8 cellular contexts compared by ENCODE assay signal in the genomic region with DNA sequence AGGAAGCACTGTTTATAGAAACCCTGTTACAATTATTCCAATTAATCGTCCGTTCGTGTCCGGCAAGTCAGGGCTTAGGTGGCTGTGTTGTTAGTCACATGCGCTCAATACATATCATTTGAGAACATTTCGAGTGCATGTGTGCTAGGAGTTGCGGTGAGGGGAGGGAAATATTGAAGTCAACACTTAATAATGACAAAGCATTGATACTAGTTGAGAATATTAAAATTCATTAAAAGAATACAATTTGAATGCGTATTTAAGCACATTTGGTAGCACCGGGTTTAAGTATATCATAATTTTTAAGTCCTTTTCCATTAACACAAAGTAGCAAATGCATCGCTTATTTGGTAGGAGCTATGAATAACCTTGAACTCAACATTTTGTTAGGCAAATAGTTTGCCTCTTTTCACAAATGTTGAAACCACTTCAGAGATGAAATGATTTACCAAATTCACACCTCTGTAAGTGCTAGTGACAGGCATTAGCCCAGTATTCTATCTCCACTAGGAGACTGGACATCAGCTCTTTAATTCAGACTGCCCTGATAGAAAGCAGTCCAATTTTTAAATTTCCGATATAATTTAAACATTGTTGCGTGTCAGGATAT. TPM values are rescaled to one million over a fixed set of nuclear protein-coding genes. Genes with fewer than 3 reads are reported as not detected.
DNase-seq lines count a peak whose midpoint lies in the region; ATAC-seq and TF ChIP-seq lines count a peak whose summit lies in the region.

No MANE protein-coding gene starts in this region.

- H3K9me3 ChIP-seq in thoracic aorta, result no peaks in the 10 kb centered on the region

- H3K27ac Mint-ChIP-seq in activated CD4-positive, alpha-beta T cell treated with anti-CD3 and anti-CD28 coated beads, Interleukin-2, amount 10 ng/mL, durations not matched to agents 7 days and 5 days, result peak overlapping the region; percentile 99
- H3K27ac Mint-ChIP-seq in activated naive CD8-positive, alpha-beta T cell, result peak overlapping the region; percentile 100

- no peaks in the 10 kb centered on the region for H3K9me3 Mint-ChIP-seq in activated CD4-positive, alpha-beta T cell treated with anti-CD3 and anti-CD28 coated beads, Interleukin-2, amount 10 ng/mL, durations not matched to agents 7 days and 5 days
- no peaks in the 10 kb centered on the region for H3K9me3 Mint-ChIP-seq in activated naive CD8-positive, alpha-beta T cell (ENCODE audit: low read depth)

- H3K27me3 ChIP-seq in layer of hippocampus (ENCODE audit: control insufficient read depth, insufficient read depth, low read length) (no peaks in the 10 kb centered on the region), thoracic aorta (replicated peaks; ENCODE audit: insufficient read depth) (no peaks in the 10 kb centered on the region)

- no peak for DNase-seq in activated CD4-positive, alpha-beta T cell treated with anti-CD3 and anti-CD28 coated beads, Interleukin-2, amount 10 ng/mL, durations not matched to agents 7 days and 5 days
- no peak for DNase-seq in activated CD4-positive, alpha-beta T cell treated with anti-CD3 and anti-CD28 coated beads, Interleukin-2, amount 50 U/mL, for 4 hours
- DNase-seq in thoracic aorta (ENCODE audit: low spot score) (no peak), NCI-H748 (lab: John Stamatoyannopoulos, UW; ENCODE audit: unreplicated experiment) (no peak), islet precursor cell (no peak)
- DNase-seq in activated CD8-positive, alpha-beta memory T cell treated with anti-CD3 and anti-CD28 coated beads, Interleukin-2, amount 50 U/mL, for 4 hours, result no peak

- peak overlapping the region; percentile 93 for H3K4me3 Mint-ChIP-seq in activated CD4-positive, alpha-beta T cell treated with anti-CD3 and anti-CD28 coated beads, Interleukin-2, amount 10 ng/mL, durations not matched to agents 7 days and 5 days
- peak overlapping the region; percentile 95 for H3K4me3 Mint-ChIP-seq in activated naive CD8-positive, alpha-beta T cell

- peak overlapping the region; percentile 84 for H3K27ac ChIP-seq in layer of hippocampus (ENCODE audit: low read depth, low read length)
- H3K27ac ChIP-seq in thoracic aorta, result peak overlapping the region; percentile 81 to 96

- POLR2A ChIA-PET in activated CD4-positive, alpha-beta T cell treated with anti-CD3 and anti-CD28 coated beads, Interleukin-2, amount 10 ng/mL, durations not matched to agents 7 days and 5 days (lab: Charles Lee), result no interaction called here

- ATAC-seq in thoracic aorta (ENCODE audit: insufficient number of reproducible peaks, low FRiP score, low read depth), result no peak

- no peaks in the 10 kb centered on the region for H3K27me3 Mint-ChIP-seq in activated CD4-positive, alpha-beta T cell treated with anti-CD3 and anti-CD28 coated beads, Interleukin-2, amount 10 ng/mL, durations not matched to agents 7 days and 5 days
- H3K27me3 Mint-ChIP-seq in activated naive CD8-positive, alpha-beta T cell, result no peaks in the 10 kb centered on the region

- peaks cover 21 to 53% of the 10 kb centered on the region in 2 donors for H3K4me1 ChIP-seq in thoracic aorta (ENCODE audit: control insufficient read depth in 1 of 2, low read depth in 2 of 2)

- no peaks in the 10 kb centered on the region for H3K36me3 ChIP-seq in thoracic aorta

- peak overlapping the region; percentile 95 for H3K4me3 ChIP-seq in thoracic aorta

- TF ChIP-seq CTCF in thoracic aorta (IDR thresholded peaks at IDR 0.05), result no peak

- H3K4me1 Mint-ChIP-seq in activated CD4-positive, alpha-beta T cell treated with anti-CD3 and anti-CD28 coated beads, Interleukin-2, amount 10 ng/mL, durations not matched to agents 7 days and 5 days, result peaks cover 47% of the 10 kb centered on the region
- H3K4me1 Mint-ChIP-seq in activated naive CD8-positive, alpha-beta T cell (ENCODE audit: low read depth), result peaks cover 37% of the 10 kb centered on the region

- peaks cover 34% of the 10 kb centered on the region for H3K36me3 Mint-ChIP-seq in activated CD4-positive, alpha-beta T cell treated with anti-CD3 and anti-CD28 coated beads, Interleukin-2, amount 10 ng/mL, durations not matched to agents 7 days and 5 days (ENCODE audit: low read depth)
- peaks cover 24% of the 10 kb centered on the region for H3K36me3 Mint-ChIP-seq in activated naive CD8-positive, alpha-beta T cell

- CTCF ChIA-PET in activated CD4-positive, alpha-beta T cell treated with anti-CD3 and anti-CD28 coated beads, Interleukin-2, amount 10 ng/mL, durations not matched to agents 7 days and 5 days (lab: Charles Lee), result interaction anchor here (0.8 to 3.0 kb wide), 6 partner anchors 10 to 219 kb away, joined by 3 to 9 read pairs (median 4); no protein-coding TSS in a partner anchor

RNA-seq across cellular contexts. Expression of a gene that starts 1.1 kb away (rescaled TPM):
- 100 to 1,000 TPM; 245 to 253 TPM for total RNA-seq in activated CD4-positive, alpha-beta T cell treated with anti-CD3 and anti-CD28 coated beads, Interleukin-2, amount 10 ng/mL, durations not matched to agents 7 days and 5 days
- 100 to 1,000 TPM; 143 to 274 TPM for total RNA-seq in thoracic aorta
